In the genomic region with DNA sequence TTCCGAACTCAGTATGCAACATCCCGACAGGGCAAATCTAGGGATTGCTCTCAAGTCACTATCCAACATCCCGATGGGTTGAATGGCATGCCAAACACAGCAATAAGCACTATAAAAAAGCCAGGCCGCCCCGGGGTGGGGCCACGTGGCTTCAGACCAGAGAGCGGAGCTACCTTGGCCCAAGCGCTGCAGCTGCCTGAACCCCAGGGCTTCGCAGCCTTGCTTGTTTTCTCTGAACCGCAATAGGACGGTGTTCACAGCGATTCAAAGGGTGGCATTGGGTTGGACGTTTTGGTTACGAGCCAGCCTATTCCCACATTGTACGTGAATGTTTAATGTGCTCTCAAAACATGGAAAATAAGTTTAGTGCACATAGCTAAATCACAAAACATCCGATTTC, we compare ENCODE assay signal across 6 cellular contexts.
DNase-seq lines count a peak whose midpoint lies in the region; ATAC-seq, FAIRE-seq and TF ChIP-seq lines count a peak whose summit lies in the region.
"Not testable (repeated sequence)": the region's sequence is repeated elsewhere in the genome, so short reads cannot be mapped to it uniquely, and the experiment has no call there.

No MANE protein-coding gene starts in this region.

- not testable (repeated sequence) for H2AFZ ChIP-seq in GM23338; K562 (ENCODE audit: low read depth, low read length)

- H3K4me3 Mint-ChIP-seq in GM23338: not testable (repeated sequence)

- H3K27ac ChIP-seq in GM23338 (ENCODE audit: low read depth); K562 (ENCODE audit: extremely low read depth, low read depth, low read length); right lobe of liver: not testable (repeated sequence)

- POLR2A ChIA-PET in K562 (lab: Yijun Ruan, JAX): not testable (repeated sequence)

- intact Hi-C loops in K562 (cut with micrococcal nuclease); left colon (cut with DNase I, micrococcal nuclease); right lobe of liver (cut with DNase I): not testable (repeated sequence)

- not testable (repeated sequence) for H3K4me1 ChIP-seq in GM23338 (ENCODE audit: insufficient read depth); K562 (replicated peaks in 1 of 2; ENCODE audit: control insufficient read depth in 2 of 2, insufficient read depth in 2 of 2, low read length in 2 of 2); right lobe of liver

- TF ChIP-seq RAD21 in K562 (CRISPR knock-in tag; conservative IDR thresholded peaks at IDR 0.05 in 1 of 2, IDR thresholded peaks at IDR 0.05 in 1 of 2): not testable (repeated sequence)

- not testable (repeated sequence) for H3K4me2 ChIP-seq in GM23338; K562 (ENCODE audit: insufficient read depth, low read length)

- not testable (repeated sequence) for H3K36me3 ChIP-seq in GM23338 (ENCODE audit: insufficient read depth); K562 (ENCODE audit: control insufficient read depth, insufficient read depth, low read length); right lobe of liver

- not testable (repeated sequence) for H3K4me3 ChIP-seq in GM23338, K562, right lobe of liver

- not testable (repeated sequence) for H3K9me3 ChIP-seq in K562 (replicated peaks; ENCODE audit: control insufficient read depth, insufficient read depth, low read depth, low read length); right lobe of liver

- not testable (repeated sequence) for H3K9me1 ChIP-seq in K562 (ENCODE audit: control insufficient read depth, insufficient read depth, low read length)

- not testable (repeated sequence) for H3K79me2 ChIP-seq in GM23338 (replicated peaks; ENCODE audit: insufficient read depth); K562 (ENCODE audit: control insufficient read depth, insufficient read depth, low read length)

- not testable (repeated sequence) for H3F3A ChIP-seq in GM23338 (replicated peaks; ENCODE audit: low read depth)

- H3K9me2 ChIP-seq in GM23338 (ENCODE audit: insufficient read depth): not testable (repeated sequence)

- FAIRE-seq in K562 (lab: Jason Lieb, UNC): not testable (repeated sequence)

- not testable (repeated sequence) for TF ChIP-seq CTCF in GM23338 (conservative IDR thresholded peaks at IDR 0.05; ENCODE audit: low read depth in 2 of 2); K562 (IDR thresholded peaks at IDR 0.05 in 2 of 3, conservative IDR thresholded peaks at IDR 0.05 in 1 of 3; ENCODE audit: insufficient read depth in 2 of 3, low read depth in 1 of 3, low read length in 3 of 3); right lobe of liver (IDR thresholded peaks at IDR 0.05)

- WGBS in K562 (ENCODE audit: insufficient coverage, low coverage, missing lambda C conversion rate): 11% methylated on average over 9 of the region's 16 CpGs
- WGBS in right lobe of liver (ENCODE audit: insufficient coverage, low coverage, low lambda C conversion rate, missing lambda C conversion rate): 73% methylated on average over 10 of the region's 16 CpGs

- H4K20me1 ChIP-seq in GM23338 (replicated peaks; ENCODE audit: insufficient read depth); K562 (replicated peaks; ENCODE audit: control insufficient read depth, insufficient read depth, low read length): not testable (repeated sequence)

- TF ChIP-seq EP300 in K562 (IDR thresholded peaks at IDR 0.05; ENCODE audit: low read length): not testable (repeated sequence)

- TF ChIP-seq POLR2A in K562 (conservative IDR thresholded peaks at IDR 0.05); right lobe of liver (IDR thresholded peaks at IDR 0.05): not testable (repeated sequence)

- CTCF ChIA-PET in K562 (lab: Yijun Ruan, JAX; ENCODE audit: low intra/inter-chr PET ratio): not testable (repeated sequence)

- not testable (repeated sequence) for H3K27me3 Mint-ChIP-seq in GM23338 (ENCODE audit: insufficient read depth, low read depth, poor library complexity)

- peak; percentile 77 for ATAC-seq in GM23338
- ATAC-seq in K562: peak; percentile 54; the same call in 2 of the 3 replicates
- peak; percentile 58 for ATAC-seq in left colon
- peak in 3 of 4 donors; percentile 20 to 79 (median 63) for ATAC-seq in right lobe of liver

- not testable (repeated sequence) for BruUV-seq in K562 (replicated peaks; lab: Mats Ljungman, UMichigan)

- H3K9me3 Mint-ChIP-seq in GM23338: not testable (repeated sequence)

- DNase-seq in GM23338 (ENCODE audit: low spot score); K562 (ENCODE audit: extremely low read depth in 1 of 4, low spot score in 3 of 4); left colon; right lobe of liver: not testable (repeated sequence)
- peak; percentile 23 for DNase-seq in islet precursor cell
- peak; percentile 12 for DNase-seq in retina

- not testable (repeated sequence) for H3K9ac ChIP-seq in K562 (ENCODE audit: insufficient read depth in 1 of 2, low read depth in 2 of 2, low read length in 2 of 2)

- H3K27ac Mint-ChIP-seq in GM23338: not testable (repeated sequence)

- not testable (repeated sequence) for H3K27me3 ChIP-seq in GM23338 (ENCODE audit: insufficient read depth); K562 (ENCODE audit: control insufficient read depth in 2 of 2, insufficient read depth in 2 of 2, low read length in 2 of 2); right lobe of liver

- not testable (repeated sequence) for H3K4me1 Mint-ChIP-seq in GM23338

- in situ Hi-C loops in K562 (cut with MboI): not testable (repeated sequence)

- H3K36me3 Mint-ChIP-seq in GM23338 (ENCODE audit: low read depth): not testable (repeated sequence)
